In genomic region chr4:133929540-133929939, GRCh38 we compare ENCODE assay signal across 1 cellular context.
TF ChIP-seq lines count a peak whose summit lies in the region.

No MANE protein-coding gene starts in this region.

TF ChIP-seq in GM23338, 12 proteins besides CTCF, POLR2A, EP300 and RAD21 (continued from another document):
- no peak for TF ChIP-seq REST (IDR thresholded peaks at IDR 0.05; ENCODE audit: unreplicated experiment)
- no peak for TF ChIP-seq JUNB (IDR thresholded peaks at IDR 0.05; ENCODE audit: unreplicated experiment)
- no peak for TF ChIP-seq STAT1 (IDR thresholded peaks at IDR 0.05; ENCODE audit: unreplicated experiment)
- TF ChIP-seq ZNF462 (CRISPR knock-in tag; IDR thresholded peaks at IDR 0.05): no peak
- no peak for TF ChIP-seq CREB1 (CRISPR knock-in tag; IDR thresholded peaks at IDR 0.05; ENCODE audit: low read depth)
- TF ChIP-seq EZH2phosphoT487 (IDR thresholded peaks at IDR 0.05; ENCODE audit: unreplicated experiment): no peak
